In the genomic region with DNA sequence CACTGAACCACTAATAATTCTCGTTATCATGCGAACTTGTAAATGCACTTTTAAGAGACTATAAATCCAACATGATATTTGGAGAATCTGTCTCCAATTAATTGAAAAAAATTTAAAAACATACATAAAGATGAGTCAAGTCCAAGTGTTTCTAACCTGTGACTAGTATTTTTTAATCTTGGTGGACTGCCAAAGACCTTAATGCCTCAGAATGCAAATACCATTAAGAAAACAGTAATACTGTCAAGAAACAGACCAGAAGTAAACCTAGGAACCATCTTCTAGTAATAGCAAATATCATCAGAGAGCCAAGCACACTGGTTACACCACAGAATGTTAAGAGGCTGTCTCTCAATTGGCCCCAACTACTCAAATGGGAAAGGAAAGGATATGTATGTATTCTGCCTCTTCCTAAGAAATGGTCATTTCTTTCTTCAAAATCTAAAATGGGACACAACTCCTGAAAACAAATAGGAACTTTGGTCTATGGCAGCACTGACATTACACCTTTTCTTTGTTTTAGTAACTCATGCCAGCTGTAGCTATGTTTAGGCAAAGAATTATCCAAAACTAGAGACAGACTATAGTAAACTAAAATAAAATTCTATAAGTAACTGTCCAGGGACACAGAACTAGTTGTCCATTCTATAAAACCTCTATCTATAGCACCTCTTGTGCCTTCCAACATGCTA, we compare ENCODE assay signal across 25 cellular contexts. TPM values are rescaled to one million over a fixed set of nuclear protein-coding genes. Genes with fewer than 3 reads are reported as not detected.
DNase-seq lines count a peak whose midpoint lies in the region; ATAC-seq, FAIRE-seq and TF ChIP-seq lines count a peak whose summit lies in the region.
"Had no signal": no experiment of that assay in that cellular context is flagged by ENCODE, and none has a peak within 500 bp of the region (broad histone marks: within the 10 kb centered on the region; RNA-seq: fewer than 3 reads in every experiment).

No MANE protein-coding gene starts in this region.

- no peak overlapping the region for H2AFZ ChIP-seq in Loucy (ENCODE audit: low read length)

- H3K4me1 Mint-ChIP-seq in CD4-positive, CD25-positive, alpha-beta regulatory T cell, result peaks cover 30 to 56% (median 37%) of the 10 kb centered on the region in 4 donors
- H3K4me1 Mint-ChIP-seq in naive B cell, result peaks cover 44 to 58% (median 45%) of the 10 kb centered on the region in 3 donors
- H3K4me1 Mint-ChIP-seq in activated T-helper 2 cell treated with anti-CD3 and anti-CD28 coated beads, Interferon-gamma antibody, Interleukin-2, Interleukin-4, amounts not matched to agents 10 μg/mL and 5 μg/mL and 100 μg/mL, durations not matched to agents 14 hours and 24 hours and 36 hours (ENCODE audit: low read depth), result peaks cover 26% of the 10 kb centered on the region
- H3K4me1 Mint-ChIP-seq in activated CD8-positive, alpha-beta T cell treated with anti-CD3 and anti-CD28 coated beads, Interleukin-2, amount 10 ng/mL, durations not matched to agents 7 days and 5 days (ENCODE audit: low read depth), result peaks cover 7% of the 10 kb centered on the region

- FAIRE-seq in endometrium (lab: Jason Lieb, UNC), result peak; percentile 97
- FAIRE-seq: GM12891, H54 had no signal

- DNase-seq in CD4-positive, CD25-positive, alpha-beta regulatory T cell, result no peak
- DNase-seq in naive B cell, result no peak
- DNase-seq in activated T-helper 2 cell treated with anti-CD3 and anti-CD28 coated beads, Interferon-gamma antibody, Interleukin-2, Interleukin-4, amounts not matched to agents 10 μg/mL and 5 μg/mL and 100 μg/mL, durations not matched to agents 14 hours and 24 hours and 36 hours (ENCODE audit: low spot score), result no peak
- DNase-seq in activated CD8-positive, alpha-beta T cell treated with anti-CD3 and anti-CD28 coated beads, Interleukin-2, amount 10 ng/mL, durations not matched to agents 7 days and 5 days, result no peak
- no peak for DNase-seq in KBM-7
- DNase-seq: ACHN; activated CD8-positive, alpha-beta memory T cell treated with anti-CD3 and anti-CD28 coated beads for 24 hours; activated T-cell treated with anti-CD3 and anti-CD28 coated beads, Interleukin-2, amount 50 U/mL, for 48 hours; body of pancreas; CD4-positive, alpha-beta T cell; cortex of kidney; foreskin melanocyte; kidney glomerular epithelial cell; NCI-H1417; NCI-H526; right cardiac atrium; stimulated activated CD4-positive, alpha-beta T cell treated with anti-CD3 and anti-CD28 coated beads, Interleukin-15, amount 100 ng/mL, for 24 hours had no signal

- peak overlapping the region; percentile 22 for H3K9ac ChIP-seq in Loucy (ENCODE audit: low read depth, low read length, poor library complexity, severe bottlenecking)

- TF ChIP-seq CTCF in Loucy (conservative IDR thresholded peaks at IDR 0.05; ENCODE audit: low read length), result no peak

- H3K27ac ChIP-seq in CD4-positive, CD25-positive, alpha-beta regulatory T cell (ENCODE audit: insufficient read depth, low read length, poor library complexity, severe bottlenecking), result no peak overlapping the region
- H3K27ac ChIP-seq: body of pancreas, vagina had no signal

- no peaks in the 10 kb centered on the region for H4K20me1 ChIP-seq in Loucy (ENCODE audit: insufficient read depth, low read length, poor library complexity, severe bottlenecking)

- H3K36me3 Mint-ChIP-seq in CD4-positive, CD25-positive, alpha-beta regulatory T cell, result peaks cover 63% of the 10 kb centered on the region
- peaks cover 27 to 39% of the 10 kb centered on the region in 2 donors for H3K36me3 Mint-ChIP-seq in naive B cell
- peaks cover 65% of the 10 kb centered on the region for H3K36me3 Mint-ChIP-seq in activated T-helper 2 cell treated with anti-CD3 and anti-CD28 coated beads, Interferon-gamma antibody, Interleukin-2, Interleukin-4, amounts not matched to agents 10 μg/mL and 5 μg/mL and 100 μg/mL, durations not matched to agents 14 hours and 24 hours and 36 hours (ENCODE audit: low read depth)
- H3K36me3 Mint-ChIP-seq in activated CD8-positive, alpha-beta T cell treated with anti-CD3 and anti-CD28 coated beads, Interleukin-2, amount 10 ng/mL, durations not matched to agents 7 days and 5 days (ENCODE audit: low read depth), result peaks cover 61% of the 10 kb centered on the region

- H3K4me3 ChIP-seq in CD4-positive, CD25-positive, alpha-beta regulatory T cell (ENCODE audit: low read depth, low read length), result no peak overlapping the region
- no peak overlapping the region for H3K4me3 ChIP-seq in Loucy (ENCODE audit: low read length, poor library complexity, severe bottlenecking)
- H3K4me3 ChIP-seq: body of pancreas, vagina had no signal

- POLR2A ChIA-PET in activated CD8-positive, alpha-beta T cell treated with anti-CD3 and anti-CD28 coated beads, Interleukin-2, amount 10 ng/mL, durations not matched to agents 7 days and 5 days (lab: Charles Lee), result no interaction called here

- H3K4me2 ChIP-seq in Loucy (ENCODE audit: low read depth, low read length, poor library complexity, severe bottlenecking), result peak overlapping the region; percentile 42

- ATAC-seq in CD4-positive, CD25-positive, alpha-beta regulatory T cell (ENCODE audit: low read depth in 2 of 2), result no peak
- no peak for ATAC-seq in naive B cell (ENCODE audit: low read depth in 2 of 2)
- no peak for ATAC-seq in activated CD8-positive, alpha-beta T cell treated with anti-CD3 and anti-CD28 coated beads, Interleukin-2, amount 10 ng/mL, durations not matched to agents 7 days and 5 days
- no peak for ATAC-seq in GM21447 (IDR thresholded peaks at IDR 0.05; ENCODE audit: unreplicated experiment)
- ATAC-seq: activated CD4-positive, CD25-positive, alpha-beta regulatory T cell treated with anti-CD3 and anti-CD28 coated beads, Interleukin-2, amount 50 U/mL, for 24 hours; body of pancreas had no signal

- no peaks in the 10 kb centered on the region for H3K9me3 Mint-ChIP-seq in CD4-positive, CD25-positive, alpha-beta regulatory T cell
- H3K9me3 Mint-ChIP-seq in naive B cell, result peaks cover 0 to 4% (median 0%) of the 10 kb centered on the region in 7 donors
- H3K9me3 Mint-ChIP-seq in activated T-helper 2 cell treated with anti-CD3 and anti-CD28 coated beads, Interferon-gamma antibody, Interleukin-2, Interleukin-4, amounts not matched to agents 10 μg/mL and 5 μg/mL and 100 μg/mL, durations not matched to agents 14 hours and 24 hours and 36 hours, result peaks cover 4% of the 10 kb centered on the region
- no peaks in the 10 kb centered on the region for H3K9me3 Mint-ChIP-seq in activated CD8-positive, alpha-beta T cell treated with anti-CD3 and anti-CD28 coated beads, Interleukin-2, amount 10 ng/mL, durations not matched to agents 7 days and 5 days (ENCODE audit: insufficient read depth)
- H3K9me3 Mint-ChIP-seq: CD4-positive, alpha-beta T cell had no signal

- CTCF ChIA-PET in activated CD8-positive, alpha-beta T cell treated with anti-CD3 and anti-CD28 coated beads, Interleukin-2, amount 10 ng/mL, durations not matched to agents 7 days and 5 days (lab: Charles Lee), result no interaction called here

- no peak overlapping the region for H3K4me3 Mint-ChIP-seq in CD4-positive, CD25-positive, alpha-beta regulatory T cell
- H3K4me3 Mint-ChIP-seq in naive B cell, result peak overlapping the region in 3 of 8 donors; percentile 37 to 80 (median 52)
- no peak overlapping the region for H3K4me3 Mint-ChIP-seq in activated T-helper 2 cell treated with anti-CD3 and anti-CD28 coated beads, Interferon-gamma antibody, Interleukin-2, Interleukin-4, amounts not matched to agents 10 μg/mL and 5 μg/mL and 100 μg/mL, durations not matched to agents 14 hours and 24 hours and 36 hours (ENCODE audit: low read depth)
- H3K4me3 Mint-ChIP-seq in activated CD8-positive, alpha-beta T cell treated with anti-CD3 and anti-CD28 coated beads, Interleukin-2, amount 10 ng/mL, durations not matched to agents 7 days and 5 days, result no peak overlapping the region
- H3K4me3 Mint-ChIP-seq: activated naive CD8-positive, alpha-beta T cell; CD4-positive, alpha-beta T cell had no signal

- H3K9me3 ChIP-seq in CD4-positive, CD25-positive, alpha-beta regulatory T cell (ENCODE audit: control insufficient read depth in 2 of 2, low read length in 2 of 2), result no peaks in the 10 kb centered on the region
- H3K9me3 ChIP-seq in Loucy (ENCODE audit: insufficient read depth, low read depth, low read length), result peaks cover 5% of the 10 kb centered on the region; the same call in 1 of the 2 replicates
- H3K9me3 ChIP-seq: body of pancreas, vagina had no signal

- no peaks in the 10 kb centered on the region for H3K27me3 Mint-ChIP-seq in CD4-positive, CD25-positive, alpha-beta regulatory T cell
- no peaks in the 10 kb centered on the region for H3K27me3 Mint-ChIP-seq in naive B cell
- H3K27me3 Mint-ChIP-seq in activated T-helper 2 cell treated with anti-CD3 and anti-CD28 coated beads, Interferon-gamma antibody, Interleukin-2, Interleukin-4, amounts not matched to agents 10 μg/mL and 5 μg/mL and 100 μg/mL, durations not matched to agents 14 hours and 24 hours and 36 hours (ENCODE audit: low read depth), result no peaks in the 10 kb centered on the region
- no peaks in the 10 kb centered on the region for H3K27me3 Mint-ChIP-seq in activated CD8-positive, alpha-beta T cell treated with anti-CD3 and anti-CD28 coated beads, Interleukin-2, amount 10 ng/mL, durations not matched to agents 7 days and 5 days (ENCODE audit: low read depth)
- H3K27me3 Mint-ChIP-seq: activated naive CD8-positive, alpha-beta T cell; CD4-positive, alpha-beta T cell had no signal

- H3K27ac Mint-ChIP-seq in CD4-positive, CD25-positive, alpha-beta regulatory T cell, result peak overlapping the region in 2 of 3 donors; percentile 20 to 61
- H3K27ac Mint-ChIP-seq in naive B cell, result peak overlapping the region in 5 of 6 donors; percentile 40 to 98 (median 85)
- H3K27ac Mint-ChIP-seq in activated T-helper 2 cell treated with anti-CD3 and anti-CD28 coated beads, Interferon-gamma antibody, Interleukin-2, Interleukin-4, amounts not matched to agents 10 μg/mL and 5 μg/mL and 100 μg/mL, durations not matched to agents 14 hours and 24 hours and 36 hours, result no peak overlapping the region
- H3K27ac Mint-ChIP-seq in activated CD8-positive, alpha-beta T cell treated with anti-CD3 and anti-CD28 coated beads, Interleukin-2, amount 10 ng/mL, durations not matched to agents 7 days and 5 days, result no peak overlapping the region
- H3K27ac Mint-ChIP-seq: activated naive CD8-positive, alpha-beta T cell had no signal

- intact Hi-C loops in activated T-helper 2 cell treated with anti-CD3 and anti-CD28 coated beads, Interferon-gamma antibody, Interleukin-2, Interleukin-4, amounts not matched to agents 10 μg/mL and 5 μg/mL and 100 μg/mL, durations not matched to agents 14 hours and 24 hours and 36 hours (cut with micrococcal nuclease), result no loop called here

- in situ Hi-C loops in KBM-7 (cut with MboI; ENCODE audit: low pct_unique_long_range_greater_than_20kb, low sequenced_read_pairs), result no loop called here

- no peaks in the 10 kb centered on the region for H3K9me2 ChIP-seq in Loucy (replicated peaks; ENCODE audit: low read depth, low read length)

- H3F3A ChIP-seq in Loucy (ENCODE audit: low read depth), result no peaks in the 10 kb centered on the region

- H3K36me3 ChIP-seq in CD4-positive, CD25-positive, alpha-beta regulatory T cell (ENCODE audit: control insufficient read depth, insufficient read depth, low read length), result peaks cover 62% of the 10 kb centered on the region
- H3K36me3 ChIP-seq in Loucy (ENCODE audit: insufficient read depth, low read length), result peaks cover 41% of the 10 kb centered on the region

- H3K4me1 ChIP-seq in CD4-positive, CD25-positive, alpha-beta regulatory T cell (ENCODE audit: control insufficient read depth, insufficient read depth, low read length, poor library complexity, severe bottlenecking), result peaks cover 11% of the 10 kb centered on the region
- peaks cover 52% of the 10 kb centered on the region for H3K4me1 ChIP-seq in Loucy (ENCODE audit: insufficient read depth, low read length, poor library complexity, severe bottlenecking)
- H3K4me1 ChIP-seq: body of pancreas, vagina had no signal

- peaks cover 35% of the 10 kb centered on the region for H3K79me2 ChIP-seq in Loucy (ENCODE audit: insufficient read depth, low read length)

- no peaks in the 10 kb centered on the region for H3K27me3 ChIP-seq in CD4-positive, CD25-positive, alpha-beta regulatory T cell (ENCODE audit: control insufficient read depth, insufficient read depth, low read length)
- no peaks in the 10 kb centered on the region for H3K27me3 ChIP-seq in Loucy (ENCODE audit: insufficient read depth, low read length, poor library complexity, severe bottlenecking)
- H3K27me3 ChIP-seq: body of pancreas, vagina had no signal

RNA-seq across cellular contexts. Expression of a gene that starts 15.8 kb away (rescaled TPM):
- total RNA-seq in CD4-positive, CD25-positive, alpha-beta regulatory T cell, result 14.0 TPM
- 10 to 100 TPM; 14.4 to 18.9 (median 15.1) TPM for polyA plus RNA-seq in CD4-positive, CD25-positive, alpha-beta regulatory T cell
- polyA plus RNA-seq in naive B cell (ENCODE audit: low read depth in 6 of 6), result 10 to 100 TPM in 5 of 6 donors, 1 to 10 TPM in 1; 8.8 to 31.0 (median 14.5) TPM
- 9.5 and 10.2 TPM in 2 replicates for total RNA-seq in activated T-helper 2 cell treated with anti-CD3 and anti-CD28 coated beads, Interferon-gamma antibody, Interleukin-2, Interleukin-4, amounts not matched to agents 10 μg/mL and 5 μg/mL and 100 μg/mL, durations not matched to agents 14 hours and 24 hours and 36 hours
- 10 to 100 TPM; 14.6 to 15.1 TPM for total RNA-seq in activated CD8-positive, alpha-beta T cell treated with anti-CD3 and anti-CD28 coated beads, Interleukin-2, amount 10 ng/mL, durations not matched to agents 7 days and 5 days

Comparison
In these comparisons a context has a peak if more than half of its experiments do, and no peak if none do; other contexts are left out.
1. H3K27ac Mint-ChIP-seq: peak in CD4-positive, CD25-positive, alpha-beta regulatory T cell (2 of 3) and naive B cell (5 of 6); none in activated T-helper 2 cell treated with anti-CD3 and anti-CD28 coated beads, Interferon-gamma antibody, Interleukin-2, Interleukin-4, amounts not matched to agents 10 μg/mL and 5 μg/mL and 100 μg/mL, durations not matched to agents 14 hours and 24 hours and 36 hours (single experiment) and activated CD8-positive, alpha-beta T cell treated with anti-CD3 and anti-CD28 coated beads, Interleukin-2, amount 10 ng/mL, durations not matched to agents 7 days and 5 days (single experiment).